Comparison of ENCODE assay signal across 1 cellular context in genomic region chr9:131292937-131293336, GRCh38.
TF ChIP-seq lines count a peak whose summit lies in the region.

No MANE protein-coding gene starts in this region.

TF ChIP-seq in HepG2, 621 proteins besides CTCF, POLR2A, EP300 and RAD21:
- TF ChIP-seq ZSCAN20 (CRISPR knock-in tag; IDR thresholded peaks at IDR 0.05; ENCODE audit: borderline replicate concordance) (no peak), ZNF629 (CRISPR knock-in tag; conservative IDR thresholded peaks at IDR 0.05) (peak; percentile 75), ZNF431 (CRISPR knock-in tag; IDR thresholded peaks at IDR 0.05; ENCODE audit: borderline replicate concordance, low read depth) (no peak)
